37 cellular contexts compared by ENCODE assay signal in genomic region chr19:35184267-35184666, GRCh38. TPM values are rescaled to one million over a fixed set of nuclear protein-coding genes. Genes with fewer than 3 reads are reported as not detected.
"Had no signal": no experiment of that assay in that cellular context is flagged by ENCODE, and none has a peak within 500 bp of the region (broad histone marks: within the 10 kb centered on the region; RNA-seq: fewer than 3 reads in every experiment).

No MANE protein-coding gene starts in this region.

- H3K27ac Mint-ChIP-seq: activated B cell treated with CpG ODN at 0.5 μM for 24 hours; activated CD4-positive, alpha-beta T cell treated with anti-CD3 and anti-CD28 coated beads, Interleukin-2, amount 10 ng/mL, durations not matched to agents 24 days and 14 days; activated CD8-positive, alpha-beta T cell treated with anti-CD3 and anti-CD28 coated beads for 36 hours; activated naive CD4-positive, alpha-beta T cell treated with anti-CD3 and anti-CD28 coated beads for 36 hours; activated naive CD8-positive, alpha-beta T cell treated with anti-CD3 and anti-CD28 coated beads for 36 hours; activated T-cell treated with anti-CD3 and anti-CD28 coated beads, Interleukin-2, amount 50 U/mL, for 72 hours; activated T-helper 1 cell treated with anti-CD3 and anti-CD28 coated beads, Interleukin-12 subunit alpha, Interleukin-12 subunit beta, Interleukin-2, Interleukin-4 antibody, amounts not matched to agents 30 ng/mL and 10 ng/mL and 1 ng/mL, durations not matched to agents 14 hours and 24 hours and 36 hours; activated T-helper 17 cell treated with anti-CD3 and anti-CD28 coated beads, Interleukin-2, amount 50 U/mL, for 72 hours; T-helper 1 cell treated with Interleukin-12 subunit alpha and Interleukin-12 subunit beta and Interleukin-4 antibody, amounts not matched to agents 30 μg/mL and 1 μg/mL, for 36 hours; T-helper 2 cell treated with Interferon-gamma antibody and Interleukin-4, amounts not matched to agents 5 μg/mL and 100 μg/mL, for 36 hours had no signal

- H3K4me3 ChIP-seq: adrenal gland, body of pancreas, breast epithelium had no signal

- DNase-seq: activated B cell treated with CpG ODN at 0.5 μM for 24 hours; activated CD4-positive, alpha-beta T cell treated with anti-CD3 and anti-CD28 coated beads for 4 hours; activated CD4-positive, alpha-beta T cell treated with anti-CD3 and anti-CD28 coated beads, Interleukin-2, amount 10 ng/mL, durations not matched to agents 24 days and 14 days; activated CD4-positive, alpha-beta T cell treated with anti-CD3 and anti-CD28 coated beads, Interleukin-2, amount 50 U/mL, for 1 hour; activated CD4-positive, alpha-beta T cell treated with anti-CD3 and anti-CD28 coated beads, Interleukin-2, amount 50 U/mL, for 4 hours; activated CD4-positive, CD25-positive, alpha-beta regulatory T cell treated with anti-CD3 and anti-CD28 coated beads, Interleukin-2, amount 50 U/mL, for 72 hours; activated CD8-positive, alpha-beta memory T cell treated with anti-CD3 and anti-CD28 coated beads, Interleukin-2, amount 50 U/mL, for 4 hours; activated CD8-positive, alpha-beta T cell treated with anti-CD3 and anti-CD28 coated beads for 36 hours; activated effector memory CD4-positive, alpha-beta T cell treated with anti-CD3 and anti-CD28 coated beads, Interleukin-2, amount 50 U/mL, for 16 hours; activated gamma-delta T cell treated with Interleukin-2 at 50 U/mL for 16 hours; activated naive CD4-positive, alpha-beta T cell; activated naive CD4-positive, alpha-beta T cell treated with anti-CD3 and anti-CD28 coated beads for 36 hours; activated naive CD4-positive, alpha-beta T cell treated with anti-CD3 and anti-CD28 coated beads, Interleukin-2, amount 50 U/mL, for 16 hours; activated naive CD8-positive, alpha-beta T cell treated with anti-CD3 and anti-CD28 coated beads for 36 hours; activated T-cell treated with anti-CD3 and anti-CD28 coated beads for 4 hours; activated T-cell treated with anti-CD3 and anti-CD28 coated beads, Interleukin-2, amount 50 U/mL, for 1 hour; activated T-cell treated with anti-CD3 and anti-CD28 coated beads, Interleukin-2, amount 50 U/mL, for 4 hours; activated T-cell treated with anti-CD3 and anti-CD28 coated beads, Interleukin-2, amount 50 U/mL, for 72 hours; amniotic stem cell; aorta; body of pancreas; brain microvascular endothelial cell; central memory CD4-positive, alpha-beta T cell; T-helper 1 cell; T-helper 9 cell had no signal

- H3K9me3 ChIP-seq: body of pancreas had no signal

- H3K9me3 Mint-ChIP-seq: activated naive CD4-positive, alpha-beta T cell treated with anti-CD3 and anti-CD28 coated beads, Interleukin-2, amount 50 U/mL, for 72 hours; activated T-cell treated with anti-CD3 and anti-CD28 coated beads, Interleukin-2, amount 50 U/mL, for 72 hours; activated T-helper 17 cell treated with anti-CD3 and anti-CD28 coated beads, Interleukin-2, amount 50 U/mL, for 72 hours; T-helper 1 cell treated with Interleukin-12 subunit alpha and Interleukin-12 subunit beta and Interleukin-4 antibody, amounts not matched to agents 30 μg/mL and 1 μg/mL, for 36 hours had no signal

- H3K36me3 ChIP-seq: adrenal gland, brain microvascular endothelial cell, breast epithelium had no signal

- H3K4me3 Mint-ChIP-seq: activated B cell treated with CpG ODN at 0.5 μM for 24 hours; activated CD4-positive, alpha-beta T cell treated with anti-CD3 and anti-CD28 coated beads, Interleukin-2, amount 10 ng/mL, durations not matched to agents 24 days and 14 days; activated CD8-positive, alpha-beta T cell treated with anti-CD3 and anti-CD28 coated beads for 36 hours; activated naive CD4-positive, alpha-beta T cell treated with anti-CD3 and anti-CD28 coated beads for 36 hours; activated naive CD8-positive, alpha-beta T cell treated with anti-CD3 and anti-CD28 coated beads for 36 hours; activated T-cell treated with anti-CD3 and anti-CD28 coated beads, Interleukin-2, amount 50 U/mL, for 4 hours; activated T-cell treated with anti-CD3 and anti-CD28 coated beads, Interleukin-2, amount 50 U/mL, for 72 hours; activated T-helper 1 cell treated with anti-CD3 and anti-CD28 coated beads, Interleukin-12 subunit alpha, Interleukin-12 subunit beta, Interleukin-2, Interleukin-4 antibody, amounts not matched to agents 30 ng/mL and 10 ng/mL and 1 ng/mL, durations not matched to agents 14 hours and 24 hours and 36 hours; activated T-helper 17 cell treated with anti-CD3 and anti-CD28 coated beads, Interleukin-2, amount 50 U/mL, for 72 hours; T-helper 1 cell treated with Interleukin-12 subunit alpha and Interleukin-12 subunit beta and Interleukin-4 antibody, amounts not matched to agents 30 μg/mL and 1 μg/mL, for 36 hours; T-helper 2 cell treated with Interferon-gamma antibody and Interleukin-4, amounts not matched to agents 5 μg/mL and 100 μg/mL, for 36 hours had no signal

- H3K27ac ChIP-seq: adrenal gland, body of pancreas, brain microvascular endothelial cell, breast epithelium, VCaP had no signal

- H3K4me1 ChIP-seq: adrenal gland, body of pancreas, breast epithelium had no signal

- H3K4me1 Mint-ChIP-seq: activated B cell treated with CpG ODN at 0.5 μM for 24 hours had no signal

- ATAC-seq: body of pancreas had no signal

- H3K27me3 Mint-ChIP-seq: activated B cell treated with CpG ODN at 0.5 μM for 24 hours; activated CD8-positive, alpha-beta T cell treated with anti-CD3 and anti-CD28 coated beads for 36 hours; activated naive CD8-positive, alpha-beta T cell treated with anti-CD3 and anti-CD28 coated beads for 36 hours; activated T-helper 17 cell treated with anti-CD3 and anti-CD28 coated beads, Interleukin-2, amount 50 U/mL, for 72 hours had no signal

RNA-seq across cellular contexts. Expression of gene FXYD7, which starts 41.2 kb away (rescaled TPM):
- total RNA-seq: activated CD8-positive, alpha-beta memory T cell treated with anti-CD3 and anti-CD28 coated beads for 36 hours; adrenal gland; astrocyte; breast epithelium; cardiac septum had no signal

RNA-seq across cellular contexts. Expression of gene FAM187B, which starts 44.3 kb away (rescaled TPM):
- total RNA-seq: activated B cell treated with CpG ODN at 0.5 μM for 24 hours; activated CD4-positive, alpha-beta T cell treated with anti-CD3 and anti-CD28 coated beads, Interleukin-2, amount 10 ng/mL, durations not matched to agents 24 days and 14 days; activated CD8-positive, alpha-beta memory T cell treated with anti-CD3 and anti-CD28 coated beads for 36 hours; activated CD8-positive, alpha-beta T cell treated with anti-CD3 and anti-CD28 coated beads for 36 hours; activated naive CD4-positive, alpha-beta T cell treated with anti-CD3 and anti-CD28 coated beads for 36 hours; activated naive CD4-positive, alpha-beta T cell treated with anti-CD3 and anti-CD28 coated beads, Interleukin-2, amount 50 U/mL, for 72 hours; activated naive CD8-positive, alpha-beta T cell treated with anti-CD3 and anti-CD28 coated beads for 36 hours; activated T-cell treated with anti-CD3 and anti-CD28 coated beads, Interleukin-2, amount 50 U/mL, for 4 hours; activated T-cell treated with anti-CD3 and anti-CD28 coated beads, Interleukin-2, amount 50 U/mL, for 72 hours; activated T-helper 1 cell treated with anti-CD3 and anti-CD28 coated beads, Interleukin-12 subunit alpha, Interleukin-12 subunit beta, Interleukin-2, Interleukin-4 antibody, amounts not matched to agents 30 ng/mL and 10 ng/mL and 1 ng/mL, durations not matched to agents 14 hours and 24 hours and 36 hours; aorta; astrocyte; body of pancreas; cardiac septum; cerebellum had no signal

RNA-seq across cellular contexts. Expression of gene FXYD1, which starts 45.6 kb away (rescaled TPM):
- total RNA-seq: activated CD8-positive, alpha-beta memory T cell treated with anti-CD3 and anti-CD28 coated beads for 36 hours; activated T-helper 1 cell treated with anti-CD3 and anti-CD28 coated beads, Interleukin-12 subunit alpha, Interleukin-12 subunit beta, Interleukin-2, Interleukin-4 antibody, amounts not matched to agents 30 ng/mL and 10 ng/mL and 1 ng/mL, durations not matched to agents 14 hours and 24 hours and 36 hours had no signal

RNA-seq across cellular contexts. Expression of gene LGI4, which starts 49.4 kb away (rescaled TPM):
- total RNA-seq: activated B cell treated with CpG ODN at 0.5 μM for 24 hours; activated CD8-positive, alpha-beta memory T cell treated with anti-CD3 and anti-CD28 coated beads for 36 hours; activated naive CD8-positive, alpha-beta T cell treated with anti-CD3 and anti-CD28 coated beads for 36 hours; activated T-helper 1 cell treated with anti-CD3 and anti-CD28 coated beads, Interleukin-12 subunit alpha, Interleukin-12 subunit beta, Interleukin-2, Interleukin-4 antibody, amounts not matched to agents 30 ng/mL and 10 ng/mL and 1 ng/mL, durations not matched to agents 14 hours and 24 hours and 36 hours had no signal
